In genomic region chr20:45362804-45363610, GRCh38 we compare ENCODE assay signal across 8 cellular contexts. TPM values are rescaled to one million over a fixed set of nuclear protein-coding genes. Genes with fewer than 3 reads are reported as not detected.
DNase-seq lines count a peak whose midpoint lies in the region; ATAC-seq lines count a peak whose summit lies in the region.

Gene SYS1 (plus strand): TSS chr20:45363156. CDS start chr20:45363532, 376 bp downstream.

- H3K36me3 ChIP-seq in CD4-positive, CD25-positive, alpha-beta regulatory T cell (ENCODE audit: control insufficient read depth, insufficient read depth, low read length): peaks cover 26% of the 10 kb centered on the region

- H3K27me3 ChIP-seq in CD4-positive, CD25-positive, alpha-beta regulatory T cell (ENCODE audit: control insufficient read depth, insufficient read depth, low read length): no peaks in the 10 kb centered on the region

- H3K4me1 Mint-ChIP-seq in CD4-positive, CD25-positive, alpha-beta regulatory T cell: peaks cover 12 to 47% (median 33%) of the 10 kb centered on the region in 4 donors
- peaks cover 85% of the 10 kb centered on the region for H3K4me1 Mint-ChIP-seq in dendritic cell treated with granulocyte-macrophage colony-stimulating factor and Interleukin-4, amounts not matched to agents 40 ng/mL and 50 ng/mL, for 4 days (ENCODE audit: low read depth)

- peaks cover 17% of the 10 kb centered on the region for H3K36me3 Mint-ChIP-seq in CD4-positive, CD25-positive, alpha-beta regulatory T cell
- peaks cover 43% of the 10 kb centered on the region for H3K36me3 Mint-ChIP-seq in dendritic cell treated with granulocyte-macrophage colony-stimulating factor and Interleukin-4, amounts not matched to agents 40 ng/mL and 50 ng/mL, for 4 days (ENCODE audit: low read depth)

- peak within 1 kb of the TSS; percentile 85 to 99 (median 97) for H3K4me3 Mint-ChIP-seq in CD4-positive, CD25-positive, alpha-beta regulatory T cell
- H3K4me3 Mint-ChIP-seq in dendritic cell treated with granulocyte-macrophage colony-stimulating factor and Interleukin-4, amounts not matched to agents 40 ng/mL and 50 ng/mL, for 4 days: peak within 1 kb of the TSS; percentile 97

- peak; percentile 98 for DNase-seq in CD4-positive, CD25-positive, alpha-beta regulatory T cell
- DNase-seq in NCI-H748 treated with DMSO at 0.1 percent for 48 hours (lab: John Stamatoyannopoulos, UW): peak; percentile 92
- peak; percentile 96 to 99 for DNase-seq in activated CD4-positive, alpha-beta T cell treated with anti-CD3 and anti-CD28 coated beads, Interleukin-2, amount 50 U/mL, for 24 hours (ENCODE audit: low read depth in 1 of 2, low spot score in 1 of 2)
- DNase-seq in left lobe of liver (ENCODE audit: low spot score): peak; percentile 99
- peak; percentile 98 for DNase-seq in stimulated activated CD4-positive, alpha-beta T cell treated with anti-CD3 and anti-CD28 coated beads, Interleukin-2, amount 100 ng/mL, for 4 hours (ENCODE audit: low read depth)

- peak; percentile 85 for ATAC-seq in CD4-positive, CD25-positive, alpha-beta regulatory T cell (ENCODE audit: low read depth in 2 of 2)
- ATAC-seq in GM19395 (IDR thresholded peaks at IDR 0.05; ENCODE audit: unreplicated experiment) (peak; percentile 84), HG03565 (IDR thresholded peaks at IDR 0.05; ENCODE audit: unreplicated experiment) (peak; percentile 86), left lobe of liver (peak; percentile 78)

- peak within 1 kb of the TSS; percentile 97 to 99 (median 99) for H3K27ac Mint-ChIP-seq in CD4-positive, CD25-positive, alpha-beta regulatory T cell
- peak within 1 kb of the TSS; percentile 97 for H3K27ac Mint-ChIP-seq in dendritic cell treated with granulocyte-macrophage colony-stimulating factor and Interleukin-4, amounts not matched to agents 40 ng/mL and 50 ng/mL, for 4 days

- H3K4me1 ChIP-seq in CD4-positive, CD25-positive, alpha-beta regulatory T cell (ENCODE audit: control insufficient read depth, insufficient read depth, low read length, poor library complexity, severe bottlenecking): peaks cover 37% of the 10 kb centered on the region

- no peaks in the 10 kb centered on the region for H3K9me3 Mint-ChIP-seq in CD4-positive, CD25-positive, alpha-beta regulatory T cell
- no peaks in the 10 kb centered on the region for H3K9me3 Mint-ChIP-seq in dendritic cell treated with granulocyte-macrophage colony-stimulating factor and Interleukin-4, amounts not matched to agents 40 ng/mL and 50 ng/mL, for 4 days

- no peaks in the 10 kb centered on the region for H3K9me3 ChIP-seq in CD4-positive, CD25-positive, alpha-beta regulatory T cell (ENCODE audit: control insufficient read depth in 2 of 2, low read length in 2 of 2)

- H3K27me3 Mint-ChIP-seq in CD4-positive, CD25-positive, alpha-beta regulatory T cell: no peaks in the 10 kb centered on the region
- no peaks in the 10 kb centered on the region for H3K27me3 Mint-ChIP-seq in dendritic cell treated with granulocyte-macrophage colony-stimulating factor and Interleukin-4, amounts not matched to agents 40 ng/mL and 50 ng/mL, for 4 days

- intact Hi-C loops in dendritic cell treated with granulocyte-macrophage colony-stimulating factor and Interleukin-4, amounts not matched to agents 40 ng/mL and 50 ng/mL, for 4 days (cut with micrococcal nuclease): loop anchor here (5.0 kb wide), 1 partner anchor 41 kb away; no protein-coding TSS in a partner anchor

- peak within 1 kb of the TSS; percentile 98 for H3K27ac ChIP-seq in CD4-positive, CD25-positive, alpha-beta regulatory T cell (ENCODE audit: insufficient read depth, low read length, poor library complexity, severe bottlenecking)

- H3K4me3 ChIP-seq in CD4-positive, CD25-positive, alpha-beta regulatory T cell (ENCODE audit: low read depth, low read length): peak within 1 kb of the TSS; percentile 92

RNA-seq across cellular contexts. Expression of gene SYS1, which starts in this region (rescaled TPM):
- total RNA-seq in CD4-positive, CD25-positive, alpha-beta regulatory T cell: 94.2 TPM
- 10 to 100 TPM; 38.4 to 54.3 (median 42.0) TPM for polyA plus RNA-seq in CD4-positive, CD25-positive, alpha-beta regulatory T cell
- 16.9 TPM for total RNA-seq in left lobe of liver

Comparison
In these comparisons a context has a peak if more than half of its experiments do, and no peak if none do; other contexts are left out.
1. Peak in every context shown above with its lines: DNase-seq, ATAC-seq, H3K4me3 ChIP-seq and H3K27ac ChIP-seq.